10 cellular contexts compared by ENCODE assay signal in the genomic region with DNA sequence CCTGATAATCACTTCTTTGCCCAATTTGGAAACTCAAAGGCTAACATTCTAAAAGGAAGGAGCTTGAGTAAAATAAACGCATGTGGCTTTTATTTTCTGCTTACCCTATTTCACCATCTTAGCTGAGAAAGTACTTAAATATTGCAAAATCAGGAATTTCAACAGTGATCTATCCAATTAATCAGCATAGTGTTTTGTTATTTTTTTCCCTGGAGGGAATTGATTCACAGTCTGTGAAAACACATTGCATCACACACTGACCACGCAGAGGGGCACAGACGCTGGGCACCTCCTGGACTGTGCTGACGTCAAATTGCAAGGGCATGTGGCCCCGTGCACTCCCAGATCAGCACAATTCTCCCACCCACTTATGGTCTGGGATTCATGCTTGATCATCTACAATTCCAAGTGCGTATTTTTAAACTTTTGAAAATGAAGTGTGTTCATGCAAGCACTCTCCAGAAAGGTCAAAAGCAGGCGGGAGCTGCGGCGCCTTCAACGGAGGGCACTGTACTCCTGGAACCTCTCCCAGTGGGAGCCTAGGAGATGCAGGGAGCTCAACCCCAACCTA.
DNase-seq lines count a peak whose midpoint lies in the region; ATAC-seq and TF ChIP-seq lines count a peak whose summit lies in the region.
"Had no signal": no experiment of that assay in that cellular context is flagged by ENCODE, and none has a peak within 500 bp of the region (broad histone marks: within the 10 kb centered on the region; RNA-seq: fewer than 3 reads in every experiment).

No MANE protein-coding gene starts in this region.

- TF ChIP-seq CTCF in foreskin fibroblast (IDR thresholded peaks at IDR 0.05; ENCODE audit: low read depth, low read length): no peak
- no peak for TF ChIP-seq CTCF in retinal pigment epithelial cell (conservative IDR thresholded peaks at IDR 0.05; ENCODE audit: low read depth, low read length)
- no peak for TF ChIP-seq CTCF in smooth muscle cell (IDR thresholded peaks at IDR 0.05; ENCODE audit: borderline replicate concordance, insufficient read depth, poor library complexity, severe bottlenecking)

- no peak overlapping the region for H2AFZ ChIP-seq in smooth muscle cell (ENCODE audit: low read depth)

- WGBS in smooth muscle cell (ENCODE audit: low lambda C conversion rate): 62% methylated on average over 10 of the region's 10 CpGs

- no peaks in the 10 kb centered on the region for H4K20me1 ChIP-seq in smooth muscle cell (ENCODE audit: low read depth)

- no peaks in the 10 kb centered on the region for H3K79me2 ChIP-seq in smooth muscle cell (ENCODE audit: low read depth)

- no peaks in the 10 kb centered on the region for H3F3A ChIP-seq in smooth muscle cell (ENCODE audit: low read depth)

- no peaks in the 10 kb centered on the region for H3K27me3 ChIP-seq in smooth muscle cell (ENCODE audit: low read depth)

- DNase-seq in ELR (ENCODE audit: low read depth) (peak; percentile 50), T1000 (lab: John Stamatoyannopoulos, UW) (peak; percentile 87), foreskin fibroblast (peak; percentile 98 to 99), retinal pigment epithelial cell (ENCODE audit: low read depth) (peak; percentile 43), SKM-1 (lab: John Stamatoyannopoulos, UW; ENCODE audit: unreplicated experiment) (no peak), smooth muscle cell (lab: John Stamatoyannopoulos, UW; ENCODE audit: unreplicated experiment) (no peak)
- DNase-seq: stimulated activated CD8-positive, alpha-beta memory T cell treated with anti-CD3 and anti-CD28 coated beads, Interleukin-4, amount 100 ng/mL, for 48 hours had no signal

- peaks cover 5% of the 10 kb centered on the region for H3K4me1 ChIP-seq in smooth muscle cell (ENCODE audit: low read depth)

- no peak for ATAC-seq in GM18502 (IDR thresholded peaks at IDR 0.05; ENCODE audit: poor library complexity, unreplicated experiment)
- ATAC-seq in HG03039 (IDR thresholded peaks at IDR 0.05; ENCODE audit: unreplicated experiment): no peak
- ATAC-seq: HCT116 had no signal

- H3K9me3 ChIP-seq in smooth muscle cell (replicated peaks; ENCODE audit: low read depth): no peaks in the 10 kb centered on the region

- H3K9ac ChIP-seq in smooth muscle cell (ENCODE audit: low read depth): no peak overlapping the region

- no peaks in the 10 kb centered on the region for H3K36me3 ChIP-seq in smooth muscle cell (ENCODE audit: low read depth)

- H3K4me3 ChIP-seq in foreskin fibroblast (ENCODE audit: low read depth in 1 of 2, low read length in 2 of 2): no peak overlapping the region
- no peak overlapping the region for H3K4me3 ChIP-seq in retinal pigment epithelial cell (ENCODE audit: low read length)
- no peak overlapping the region for H3K4me3 ChIP-seq in smooth muscle cell

- no peak overlapping the region for H3K27ac ChIP-seq in smooth muscle cell (ENCODE audit: low read depth)

- no peak overlapping the region for H3K4me2 ChIP-seq in smooth muscle cell

Comparison
In these comparisons a context has a peak if more than half of its experiments do, and no peak if none do; other contexts are left out.
1. DNase-seq: peak in ELR (single experiment), T1000 (single experiment), foreskin fibroblast (2 of 2) and retinal pigment epithelial cell (single experiment); none in SKM-1 (single experiment) and smooth muscle cell (single experiment).